ENCODE assay signal across 32 cellular contexts in genomic region chr18:23204589-23205235, GRCh38.
DNase-seq lines count a peak whose midpoint lies in the region; ATAC-seq, FAIRE-seq and TF ChIP-seq lines count a peak whose summit lies in the region.
"Had no signal": no experiment of that assay in that cellular context is flagged by ENCODE, and none has a peak within 500 bp of the region (broad histone marks: within the 10 kb centered on the region; RNA-seq: fewer than 3 reads in every experiment).

No MANE protein-coding gene starts in this region.

- H3F3A ChIP-seq in GM23248 (ENCODE audit: insufficient read depth) = no peaks in the 10 kb centered on the region

- H3K27me3 ChIP-seq in GM23248 (replicated peaks; ENCODE audit: insufficient read depth) (no peaks in the 10 kb centered on the region), endothelial cell of umbilical vein (ENCODE audit: control insufficient read depth in 2 of 2, insufficient read depth in 2 of 2, low read length in 2 of 2) (no peaks in the 10 kb centered on the region)
- H3K27me3 ChIP-seq: hepatocyte had no signal

- H3K4me3 Mint-ChIP-seq in activated T-helper 17 cell treated with anti-CD3 and anti-CD28 coated beads, Interleukin-2, amount 50 U/mL, for 72 hours = no peak overlapping the region
- H3K4me3 Mint-ChIP-seq: activated CD4-positive, alpha-beta T cell treated with anti-CD3 and anti-CD28 coated beads for 36 hours; brain; CD4-positive, alpha-beta memory T cell; H9; immature natural killer cell; T-helper 1 cell treated with Interleukin-12 subunit alpha and Interleukin-12 subunit beta and Interleukin-4 antibody, amounts not matched to agents 30 μg/mL and 1 μg/mL, for 36 hours had no signal

- TF ChIP-seq CTCF in endothelial cell of umbilical vein (IDR thresholded peaks at IDR 0.05; ENCODE audit: extremely low read depth in 1 of 2, insufficient read depth in 1 of 2, low read depth in 1 of 2, low read length in 2 of 2) = no peak
- TF ChIP-seq CTCF in GM10248 (IDR thresholded peaks at IDR 0.05; ENCODE audit: control extremely low read depth, extremely low read depth, low read depth, missing control alignments) = no peak

- DNase-seq in GM23248 (peak; percentile 27), endothelial cell of umbilical vein (ENCODE audit: low read depth, low spot score) (no peak), posterior vena cava (ENCODE audit: low spot score) (peak; percentile 20), hypothalamus (lab: John Stamatoyannopoulos, UW) (no peak), GM10248 (ENCODE audit: extremely low spot score) (no peak), HEK293T (ENCODE audit: extremely low spot score) (no peak)
- DNase-seq: activated CD4-positive, alpha-beta T cell treated with anti-CD3 and anti-CD28 coated beads for 36 hours; CD4-positive, alpha-beta memory T cell; effector CD8-positive, alpha-beta T cell; EL; H9; immature natural killer cell; mesenchymal stem cell; NCI-H1417 treated with DMSO at 0.1 percent for 48 hours; NCI-H2081 treated with DMSO at 0.1 percent for 48 hours; NCI-H345; NCI-H748 treated with DMSO at 0.1 percent for 48 hours; psoas muscle; RPMI8226; stimulated activated naive CD8-positive, alpha-beta T cell treated with anti-CD3 and anti-CD28 coated beads, Interleukin-15, Interleukin-2, amounts not matched to agents 100 U/mL and 50 U/mL, for 24 hours had no signal

- no peaks in the 10 kb centered on the region for H3K36me3 Mint-ChIP-seq in activated T-helper 17 cell treated with anti-CD3 and anti-CD28 coated beads, Interleukin-2, amount 50 U/mL, for 72 hours (ENCODE audit: low read depth)
- H3K36me3 Mint-ChIP-seq: CD4-positive, alpha-beta memory T cell had no signal

- no peak overlapping the region for H3K27ac Mint-ChIP-seq in activated T-helper 17 cell treated with anti-CD3 and anti-CD28 coated beads, Interleukin-2, amount 50 U/mL, for 72 hours
- H3K27ac Mint-ChIP-seq: activated CD4-positive, alpha-beta T cell treated with anti-CD3 and anti-CD28 coated beads for 36 hours; brain; CD4-positive, alpha-beta memory T cell; H9; T-helper 1 cell treated with Interleukin-12 subunit alpha and Interleukin-12 subunit beta and Interleukin-4 antibody, amounts not matched to agents 30 μg/mL and 1 μg/mL, for 36 hours had no signal

- POLR2A ChIA-PET in endothelial cell of umbilical vein (lab: Charles Lee) = no interaction called here
- POLR2A ChIA-PET in GM10248 (lab: Yijun Ruan, JAX) = no interaction called here
- POLR2A ChIA-PET in HEK293T (lab: Yijun Ruan, JAX) = no interaction called here

- 78% methylated on average over 10 of the region's 10 CpGs for WGBS in GM23248 (ENCODE audit: low coverage in 1 of 2, low lambda C conversion rate in 2 of 2, missing lambda C conversion rate in 2 of 2), 2 experiments

- intact Hi-C loops in endothelial cell of umbilical vein (cut with micrococcal nuclease) = loop anchor here (10.0 kb wide), 1 partner anchor 390 kb away; no protein-coding TSS in a partner anchor
- intact Hi-C loops in posterior vena cava (cut with DNase I) = no loop called here

- peaks cover 5% of the 10 kb centered on the region for H3K9me3 Mint-ChIP-seq in activated T-helper 17 cell treated with anti-CD3 and anti-CD28 coated beads, Interleukin-2, amount 50 U/mL, for 72 hours
- H3K9me3 Mint-ChIP-seq: H9 had no signal

- no peaks in the 10 kb centered on the region for H3K4me1 ChIP-seq in GM23248 (ENCODE audit: insufficient read depth)
- H3K4me1 ChIP-seq in endothelial cell of umbilical vein (ENCODE audit: control insufficient read depth, extremely low read depth, insufficient read depth, low read length) = no peaks in the 10 kb centered on the region
- H3K4me1 ChIP-seq: psoas muscle had no signal

- dilution Hi-C loops in endothelial cell of umbilical vein (cut with MboI; ENCODE audit: extremely low pct_ligation_motif_present, low sequenced_read_pairs) = no loop called here

- H3K4me3 ChIP-seq in GM23248 (no peak overlapping the region), endothelial cell of umbilical vein (replicated peaks in 1 of 3; ENCODE audit: insufficient read depth in 1 of 3, low read depth in 1 of 3, low read length in 3 of 3) (no peak overlapping the region)
- H3K4me3 ChIP-seq: hepatocyte, psoas muscle had no signal

- H3K9ac ChIP-seq in GM23248 (no peak overlapping the region), endothelial cell of umbilical vein (replicated peaks; ENCODE audit: extremely low read depth, insufficient read depth, low read length) (no peak overlapping the region)
- H3K9ac ChIP-seq: KMS-11 had no signal

- H3K4me1 Mint-ChIP-seq in activated T-helper 17 cell treated with anti-CD3 and anti-CD28 coated beads, Interleukin-2, amount 50 U/mL, for 72 hours = peaks cover 32% of the 10 kb centered on the region

- no TSS peak for BruUV-seq in endothelial cell of umbilical vein (replicated peaks; lab: Mats Ljungman, UMichigan)

- peaks cover 17% of the 10 kb centered on the region for H3K27me3 Mint-ChIP-seq in activated T-helper 17 cell treated with anti-CD3 and anti-CD28 coated beads, Interleukin-2, amount 50 U/mL, for 72 hours

- H3K36me3 ChIP-seq in GM23248 (ENCODE audit: low read depth) (no peaks in the 10 kb centered on the region), endothelial cell of umbilical vein (ENCODE audit: control insufficient read depth in 2 of 2, extremely low read depth in 1 of 2, insufficient read depth in 2 of 2, low read length in 2 of 2) (peaks cover 0 to 37% of the 10 kb centered on the region in 2 experiments)
- H3K36me3 ChIP-seq: thoracic aorta had no signal

- H3K9me1 ChIP-seq in endothelial cell of umbilical vein (replicated peaks; ENCODE audit: control insufficient read depth, extremely low read depth, insufficient read depth, low read length) = no peaks in the 10 kb centered on the region

- H3K4me2 ChIP-seq in GM23248 (ENCODE audit: unreplicated experiment) = no peak overlapping the region
- no peak overlapping the region for H3K4me2 ChIP-seq in endothelial cell of umbilical vein (ENCODE audit: insufficient read depth, low read length)
- H3K4me2 ChIP-seq: hepatocyte, KMS-11 had no signal

- H3K9me2 ChIP-seq in GM23248 (ENCODE audit: insufficient read depth) = no peaks in the 10 kb centered on the region

- peak; percentile 44 for FAIRE-seq in endothelial cell of umbilical vein (lab: Jason Lieb, UNC)
- FAIRE-seq: frontal cortex, GM12892, HTR-8/SVneo, urothelium cell line had no signal

- CTCF ChIA-PET in endothelial cell of umbilical vein (lab: Charles Lee) = interaction anchor here (0.7 to 1.0 kb wide), 3 partner anchors 19 to 452 kb away, joined by 3 read pairs; no protein-coding TSS in a partner anchor
- CTCF ChIA-PET in GM10248 (lab: Yijun Ruan, JAX) = no interaction called here
- CTCF ChIA-PET in HEK293T (lab: Yijun Ruan, JAX) = no interaction called here

- H4K20me1 ChIP-seq in GM23248 (ENCODE audit: insufficient read depth) = no peaks in the 10 kb centered on the region
- no peaks in the 10 kb centered on the region for H4K20me1 ChIP-seq in endothelial cell of umbilical vein (replicated peaks; ENCODE audit: control insufficient read depth, extremely low read depth, insufficient read depth, low read length)

- H3K9me3 ChIP-seq in GM23248 (ENCODE audit: low read depth) = no peaks in the 10 kb centered on the region
- H3K9me3 ChIP-seq in endothelial cell of umbilical vein (replicated peaks; ENCODE audit: control insufficient read depth, insufficient read depth, low read length) = no peaks in the 10 kb centered on the region
- H3K9me3 ChIP-seq: psoas muscle, thoracic aorta had no signal

- H3K79me2 ChIP-seq in GM23248 (ENCODE audit: insufficient read depth) = no peaks in the 10 kb centered on the region
- H3K79me2 ChIP-seq in endothelial cell of umbilical vein (ENCODE audit: control insufficient read depth, insufficient read depth, low read length) = no peaks in the 10 kb centered on the region
- H3K79me2 ChIP-seq: hepatocyte had no signal

- in situ Hi-C loops in GM23248 (cut with MboI) = no loop called here

- TF ChIP-seq POLR2A in endothelial cell of umbilical vein (IDR thresholded peaks at IDR 0.05; ENCODE audit: low read depth, low read length) = no peak

- peak; percentile 31 for ATAC-seq in activated T-helper 17 cell treated with anti-CD3 and anti-CD28 coated beads, Interleukin-2, amount 50 U/mL, for 72 hours (replicated peaks)
- ATAC-seq: activated CD4-positive, alpha-beta T cell treated with anti-CD3 and anti-CD28 coated beads for 36 hours; esophagus mucosa; left lobe of liver; stimulated activated naive CD8-positive, alpha-beta T cell treated with anti-CD3 and anti-CD28 coated beads, Interleukin-15, Interleukin-2, amounts not matched to agents 100 U/mL and 50 U/mL, for 24 hours had no signal

- H2AFZ ChIP-seq in GM23248 (no peak overlapping the region), endothelial cell of umbilical vein (ENCODE audit: low read depth, low read length) (no peak overlapping the region)
- H2AFZ ChIP-seq: hepatocyte had no signal

- H3K27ac ChIP-seq in GM23248 = no peak overlapping the region
- no peak overlapping the region for H3K27ac ChIP-seq in endothelial cell of umbilical vein (ENCODE audit: insufficient read depth, low read depth, low read length)
- H3K27ac ChIP-seq: hepatocyte, KMS-11, psoas muscle had no signal

TF ChIP-seq in endothelial cell of umbilical vein, 7 proteins besides CTCF, POLR2A, EP300 and RAD21 (continues in another document):
- TF ChIP-seq MYC (IDR thresholded peaks at IDR 0.05; ENCODE audit: low read depth, low read length) = no peak
- TF ChIP-seq POLR2AphosphoS5 (IDR thresholded peaks at IDR 0.05; ENCODE audit: insufficient read depth, low read depth, low read length) = no peak
- no peak for TF ChIP-seq MAX (IDR thresholded peaks at IDR 0.05; ENCODE audit: insufficient read depth, insufficient read length)
- TF ChIP-seq GATA2 (IDR thresholded peaks at IDR 0.05; ENCODE audit: insufficient read depth, insufficient read length, low read depth, low read length) = no peak
- no peak for TF ChIP-seq FOS (IDR thresholded peaks at IDR 0.05; ENCODE audit: borderline replicate concordance, insufficient read depth, low read length)

TF ChIP-seq in HEK293T, 16 proteins besides CTCF, POLR2A, EP300 and RAD21 (continues in another document):
- TF ChIP-seq SP1 (IDR thresholded peaks at IDR 0.05) (no peak), HDGF (IDR thresholded peaks at IDR 0.05; ENCODE audit: borderline replicate concordance) (no peak), BHLHE40 (IDR thresholded peaks at IDR 0.05; ENCODE audit: borderline replicate concordance) (no peak), FOXM1 (IDR thresholded peaks at IDR 0.05; ENCODE audit: borderline replicate concordance) (no peak), ELF4 (IDR thresholded peaks at IDR 0.05) (no peak), TARDBP (IDR thresholded peaks at IDR 0.05) (no peak), L3MBTL2 (conservative IDR thresholded peaks at IDR 0.05) (no peak), ZNF384 (IDR thresholded peaks at IDR 0.05) (no peak)

Comparison
In these comparisons a context has a peak if more than half of its experiments do, and no peak if none do; other contexts are left out.
1. DNase-seq: peak in GM23248 (single experiment) and posterior vena cava (single experiment); none in endothelial cell of umbilical vein (single experiment), hypothalamus (0 of 51), GM10248 (single experiment) and HEK293T (single experiment).